ENCODE assay signal across 30 cellular contexts in genomic region chr14:88198441-88198840, GRCh38.
DNase-seq lines count a peak whose midpoint lies in the region; FAIRE-seq and TF ChIP-seq lines count a peak whose summit lies in the region.
"Had no signal": no experiment of that assay in that cellular context is flagged by ENCODE, and none has a peak within 500 bp of the region (broad histone marks: within the 10 kb centered on the region; RNA-seq: fewer than 3 reads in every experiment).

No MANE protein-coding gene starts in this region.

- H3K9me3 ChIP-seq in MM.1S (replicated peaks; ENCODE audit: insufficient read depth, low read length), result no peaks in the 10 kb centered on the region
- no peaks in the 10 kb centered on the region for H3K9me3 ChIP-seq in esophagus muscularis mucosa
- H3K9me3 ChIP-seq: body of pancreas, gastroesophageal sphincter, lower lobe of right lung, sigmoid colon, SJCRH30, thyroid gland had no signal

- H3K4me1 ChIP-seq in MM.1S (ENCODE audit: low read length) (no peaks in the 10 kb centered on the region), esophagus muscularis mucosa (no peaks in the 10 kb centered on the region)
- H3K4me1 ChIP-seq: body of pancreas, gastroesophageal sphincter, lower lobe of right lung, sigmoid colon, SJCRH30, thyroid gland had no signal

- DNase-seq in NCI-H82 (lab: John Stamatoyannopoulos, UW) (peak; percentile 61), NCI-H82 treated with DMSO at 0.1 percent for 48 hours (lab: John Stamatoyannopoulos, UW; ENCODE audit: unreplicated experiment) (no peak), NCI-H187 (lab: John Stamatoyannopoulos, UW) (peak; percentile 61 to 68), NCI-H345 treated with DMSO at 0.1 percent for 48 hours (lab: John Stamatoyannopoulos, UW; ENCODE audit: unreplicated experiment) (peak; percentile 95), urothelium cell line (ENCODE audit: low spot score) (no peak), MM.1S (no peak), GM19239 (ENCODE audit: insufficient read length, low spot score) (no peak), esophagus muscularis mucosa (ENCODE audit: extremely low spot score) (no peak)
- DNase-seq: activated CD4-positive, alpha-beta T cell treated with anti-CD3 and anti-CD28 coated beads for 48 hours; activated naive CD4-positive, alpha-beta T cell treated with anti-CD3 and anti-CD28 coated beads, Interleukin-2, amount 50 U/mL, for 16 hours; body of pancreas; H7; hippocampal formation; KG1; lower lobe of right lung; midbrain; naive B cell; NCI-H2029 treated with DMSO at 0.1 percent for 48 hours; NCI-H526 treated with DMSO at 0.1 percent for 48 hours; sigmoid colon; SJCRH30; stimulated activated CD4-positive, alpha-beta T cell treated with anti-CD3 and anti-CD28 coated beads, Interleukin-12 subunit alpha, Interleukin-12 subunit beta, amount 100 ng/mL, for 4 hours; stimulated activated CD4-positive, alpha-beta T cell treated with anti-CD3 and anti-CD28 coated beads, Interleukin-4, amount 100 ng/mL, for 1 hour; T-helper 9 cell; thyroid gland had no signal

- H3K27ac ChIP-seq in MM.1S (ENCODE audit: low read length), result no peak overlapping the region
- no peak overlapping the region for H3K27ac ChIP-seq in esophagus muscularis mucosa (replicated peaks in 1 of 4)
- H3K27ac ChIP-seq: body of pancreas, gastroesophageal sphincter, lower lobe of right lung, sigmoid colon, SJCRH30, thyroid gland, VCaP had no signal

- TF ChIP-seq EP300 in esophagus muscularis mucosa (IDR thresholded peaks at IDR 0.05), result no peak

- no peak overlapping the region for H3K4me3 ChIP-seq in MM.1S (ENCODE audit: low read length)
- H3K4me3 ChIP-seq in esophagus muscularis mucosa, result no peak overlapping the region
- H3K4me3 ChIP-seq: body of pancreas, gastroesophageal sphincter, lower lobe of right lung, sigmoid colon, SJCRH30, thyroid gland had no signal

- intact Hi-C loops in esophagus muscularis mucosa (cut with DNase I), result no loop called here

- H2AFZ ChIP-seq in MM.1S (ENCODE audit: low read length), result no peak overlapping the region

- no peak for TF ChIP-seq POLR2A in esophagus muscularis mucosa (IDR thresholded peaks at IDR 0.05; ENCODE audit: low read depth)

- no peaks in the 10 kb centered on the region for H3K9me2 ChIP-seq in MM.1S (replicated peaks; ENCODE audit: insufficient read depth, low read length)

- FAIRE-seq in urothelium cell line (lab: Jason Lieb, UNC) (peak; percentile 55), GM19239 (lab: Jason Lieb, UNC) (no peak)
- FAIRE-seq: A204.1, endometrium, GM18507 had no signal

- H3K36me3 ChIP-seq in MM.1S (replicated peaks; ENCODE audit: insufficient read depth, low read length) (no peaks in the 10 kb centered on the region), esophagus muscularis mucosa (no peaks in the 10 kb centered on the region)
- H3K36me3 ChIP-seq: gastroesophageal sphincter, lower lobe of right lung, sigmoid colon, SJCRH30, thyroid gland had no signal

- H3K4me2 ChIP-seq in MM.1S (ENCODE audit: low read depth, low read length), result no peak overlapping the region

- no peaks in the 10 kb centered on the region for H4K20me1 ChIP-seq in MM.1S (ENCODE audit: insufficient read depth, low read length)

- 82% methylated on average over 1 of the region's 1 CpG for WGBS in esophagus muscularis mucosa

- no peaks in the 10 kb centered on the region for H3F3A ChIP-seq in MM.1S (ENCODE audit: insufficient read depth, low read length)

- H3K79me2 ChIP-seq in MM.1S (ENCODE audit: low read length), result no peaks in the 10 kb centered on the region

- no peak overlapping the region for H3K9ac ChIP-seq in MM.1S (ENCODE audit: low read length)

- no peaks in the 10 kb centered on the region for H3K27me3 ChIP-seq in MM.1S (replicated peaks; ENCODE audit: insufficient read depth, low read length)
- peaks cover 0 to 42% (median 0%) of the 10 kb centered on the region in 4 donors for H3K27me3 ChIP-seq in esophagus muscularis mucosa
- H3K27me3 ChIP-seq: body of pancreas, thyroid gland had no signal

- no peak for TF ChIP-seq CTCF in MM.1S (IDR thresholded peaks at IDR 0.05; ENCODE audit: low read length)
- TF ChIP-seq CTCF in esophagus muscularis mucosa (IDR thresholded peaks at IDR 0.05), result no peak

Comparison
In these comparisons a context has a peak if more than half of its experiments do, and no peak if none do; other contexts are left out.
1. DNase-seq: peak in NCI-H82 (single experiment), NCI-H187 (2 of 2) and NCI-H345 treated with DMSO at 0.1 percent for 48 hours (single experiment); none in NCI-H82 treated with DMSO at 0.1 percent for 48 hours (single experiment), urothelium cell line (single experiment), MM.1S (single experiment), GM19239 (single experiment) and esophagus muscularis mucosa (single experiment).